In genomic region chr5:93883459-93883858, GRCh38 we compare ENCODE assay signal across 15 cellular contexts.
"Had no signal": no experiment of that assay in that cellular context is flagged by ENCODE, and none has a peak within 500 bp of the region (broad histone marks: within the 10 kb centered on the region; RNA-seq: fewer than 3 reads in every experiment).

No MANE protein-coding gene starts in this region.

- H3K4me2 ChIP-seq: hepatocyte had no signal

- H3K27ac Mint-ChIP-seq: activated CD4-positive, alpha-beta T cell treated with anti-CD3 and anti-CD28 coated beads, Interleukin-2, amount 10 ng/mL, durations not matched to agents 24 days and 14 days; activated naive CD4-positive, alpha-beta T cell treated with anti-CD3 and anti-CD28 coated beads for 36 hours; activated T-helper 17 cell treated with anti-CD3 and anti-CD28 coated beads, Interleukin-2, amount 50 U/mL, for 72 hours; stimulated activated naive CD8-positive, alpha-beta T cell treated with anti-CD3 and anti-CD28 coated beads, Interleukin-15, Interleukin-2, amounts not matched to agents 100 ng/mL and 50 ng/mL, for 24 hours; T-helper 1 cell treated with Interleukin-12 subunit alpha and Interleukin-12 subunit beta and Interleukin-4 antibody, amounts not matched to agents 30 μg/mL and 1 μg/mL, for 36 hours; WTC11 had no signal

- H3K4me3 Mint-ChIP-seq: activated CD4-positive, alpha-beta T cell treated with anti-CD3 and anti-CD28 coated beads, Interleukin-2, amount 10 ng/mL, durations not matched to agents 24 days and 14 days; activated naive CD4-positive, alpha-beta T cell treated with anti-CD3 and anti-CD28 coated beads for 36 hours; activated T-helper 17 cell treated with anti-CD3 and anti-CD28 coated beads, Interleukin-2, amount 50 U/mL, for 72 hours; stimulated activated naive CD8-positive, alpha-beta T cell treated with anti-CD3 and anti-CD28 coated beads, Interleukin-15, Interleukin-2, amounts not matched to agents 100 ng/mL and 50 ng/mL, for 24 hours; T-helper 1 cell treated with Interleukin-12 subunit alpha and Interleukin-12 subunit beta and Interleukin-4 antibody, amounts not matched to agents 30 μg/mL and 1 μg/mL, for 36 hours; WTC11 had no signal

- H3K9me3 ChIP-seq: neutrophil, prostate gland, upper lobe of left lung had no signal

- H3K27ac ChIP-seq: coronary artery, hepatocyte, neutrophil, prostate gland, upper lobe of left lung had no signal

- H2AFZ ChIP-seq: hepatocyte had no signal

- H3K4me1 Mint-ChIP-seq: activated T-helper 17 cell treated with anti-CD3 and anti-CD28 coated beads, Interleukin-2, amount 50 U/mL, for 72 hours had no signal

- H3K36me3 ChIP-seq: neutrophil, prostate gland had no signal

- H3K27me3 Mint-ChIP-seq: activated CD4-positive, alpha-beta T cell treated with anti-CD3 and anti-CD28 coated beads, Interleukin-2, amount 10 ng/mL, durations not matched to agents 24 days and 14 days; activated T-helper 17 cell treated with anti-CD3 and anti-CD28 coated beads, Interleukin-2, amount 50 U/mL, for 72 hours; stimulated activated naive CD8-positive, alpha-beta T cell treated with anti-CD3 and anti-CD28 coated beads, Interleukin-15, Interleukin-2, amounts not matched to agents 100 ng/mL and 50 ng/mL, for 24 hours had no signal

- DNase-seq: activated CD4-positive, alpha-beta T cell treated with anti-CD3 and anti-CD28 coated beads, Interleukin-2, amount 10 ng/mL, durations not matched to agents 24 days and 14 days; activated CD8-positive, alpha-beta memory T cell treated with anti-CD3 and anti-CD28 coated beads for 24 hours; activated naive CD4-positive, alpha-beta T cell treated with anti-CD3 and anti-CD28 coated beads for 36 hours; effector CD8-positive, alpha-beta T cell; stimulated activated CD4-positive, alpha-beta T cell treated with anti-CD3 and anti-CD28 coated beads, Interleukin-2, amount 100 ng/mL, for 48 hours; stimulated activated CD8-positive, alpha-beta memory T cell treated with anti-CD3 and anti-CD28 coated beads, Interleukin-4, amount 100 ng/mL, for 48 hours; upper lobe of left lung had no signal

- H3K79me2 ChIP-seq: hepatocyte had no signal

- ATAC-seq: activated T-helper 17 cell treated with anti-CD3 and anti-CD28 coated beads, Interleukin-2, amount 50 U/mL, for 72 hours; WTC11 had no signal

- H3K9me3 Mint-ChIP-seq: activated CD4-positive, alpha-beta T cell treated with anti-CD3 and anti-CD28 coated beads, Interleukin-2, amount 10 ng/mL, durations not matched to agents 24 days and 14 days; activated naive CD4-positive, alpha-beta T cell treated with anti-CD3 and anti-CD28 coated beads for 36 hours; activated T-helper 17 cell treated with anti-CD3 and anti-CD28 coated beads, Interleukin-2, amount 50 U/mL, for 72 hours; stimulated activated naive CD8-positive, alpha-beta T cell treated with anti-CD3 and anti-CD28 coated beads, Interleukin-15, Interleukin-2, amounts not matched to agents 100 ng/mL and 50 ng/mL, for 24 hours; T-helper 1 cell treated with Interleukin-12 subunit alpha and Interleukin-12 subunit beta and Interleukin-4 antibody, amounts not matched to agents 30 μg/mL and 1 μg/mL, for 36 hours; WTC11 had no signal

- H3K4me3 ChIP-seq: coronary artery, hepatocyte, prostate gland, upper lobe of left lung had no signal

- H3K4me1 ChIP-seq: prostate gland had no signal

- H3K36me3 Mint-ChIP-seq: WTC11 had no signal

- H3K27me3 ChIP-seq: hepatocyte, neutrophil, upper lobe of left lung had no signal
